ENCODE assay signal across 27 cellular contexts in genomic region chr14:95394297-95394891, GRCh38.
DNase-seq lines count a peak whose midpoint lies in the region; ATAC-seq, FAIRE-seq and TF ChIP-seq lines count a peak whose summit lies in the region.
"Had no signal": no experiment of that assay in that cellular context is flagged by ENCODE, and none has a peak within 500 bp of the region (broad histone marks: within the 10 kb centered on the region; RNA-seq: fewer than 3 reads in every experiment).

No MANE protein-coding gene starts in this region.

- H3K4me2 ChIP-seq in HepG2 (ENCODE audit: low read depth, low read length) (no peak overlapping the region), H1 (ENCODE audit: insufficient read depth in 1 of 2, low read depth in 2 of 2, low read length in 2 of 2) (no peak overlapping the region), neuronal stem cell (ENCODE audit: insufficient read depth, low read length, poor library complexity, severe bottlenecking) (no peak overlapping the region)

- H4K20me1 ChIP-seq in HepG2 (ENCODE audit: insufficient read depth, low read length): no peaks in the 10 kb centered on the region
- peaks cover 0 to 10% of the 10 kb centered on the region in 2 experiments for H4K20me1 ChIP-seq in H1 (replicated peaks in 1 of 2; ENCODE audit: control insufficient read depth in 1 of 2, insufficient read depth in 2 of 2, low read length in 2 of 2)
- H4K20me1 ChIP-seq: BLaER1 treated with 17β-estradiol and CSF1 and Interleukin-3, amounts not matched to agents 10 nM and 100 nM had no signal

- H3K27ac Mint-ChIP-seq in naive B cell: peak overlapping the region in 4 of 6 donors; percentile 49 to 97 (median 60)
- H3K27ac Mint-ChIP-seq in CD4-positive, alpha-beta T cell: no peak overlapping the region
- H3K27ac Mint-ChIP-seq: CD8-positive, alpha-beta memory T cell had no signal

- H3K9me3 ChIP-seq in HepG2 (ENCODE audit: low read length) (no peaks in the 10 kb centered on the region), right lobe of liver (no peaks in the 10 kb centered on the region), HEK293 (ENCODE audit: control insufficient read depth, insufficient read depth, low read depth, low read length) (no peaks in the 10 kb centered on the region), H1 (ENCODE audit: insufficient read depth in 2 of 2, low read depth in 1 of 2, low read length in 1 of 2) (no peaks in the 10 kb centered on the region), neuronal stem cell (replicated peaks in 1 of 2; ENCODE audit: control insufficient read depth in 2 of 2, insufficient read depth in 1 of 2, low read depth in 1 of 2, low read length in 2 of 2) (peaks cover 0 to 3% of the 10 kb centered on the region in 2 donors)
- H3K9me3 ChIP-seq in CD4-positive, alpha-beta T cell (ENCODE audit: control insufficient read depth, low read length): no peaks in the 10 kb centered on the region

- H2AFZ ChIP-seq in HepG2 (ENCODE audit: low read length) (no peak overlapping the region), H1 (ENCODE audit: low read length) (no peak overlapping the region), neuronal stem cell (ENCODE audit: low read length) (no peak overlapping the region)

- TF ChIP-seq POLR2A in HepG2 (IDR thresholded peaks at IDR 0.05; ENCODE audit: insufficient read depth in 1 of 2, low read depth in 2 of 2, low read length in 2 of 2) (no peak), right lobe of liver (IDR thresholded peaks at IDR 0.05) (no peak), H1 (IDR thresholded peaks at IDR 0.05; ENCODE audit: control extremely low read depth in 1 of 2, low read depth in 2 of 2, low read length in 2 of 2) (no peak)

- H2BK5ac ChIP-seq in H1 (ENCODE audit: low read depth, low read length): no peak overlapping the region
- H2BK5ac ChIP-seq in neuronal stem cell (ENCODE audit: low read length): no peak overlapping the region

- ATAC-seq in HepG2 (no peak), right lobe of liver (no peak), naive B cell (ENCODE audit: low read depth in 2 of 2) (no peak)
- ATAC-seq in CD4-positive, alpha-beta T cell (ENCODE audit: poor library complexity): no peak
- ATAC-seq in activated T-cell treated with anti-CD3 and anti-CD28 coated beads, Interleukin-2, amount 50 U/mL, for 4 hours: no peak

- 0% methylated on average over 2 of the region's 2 CpGs for WGBS in HepG2 (ENCODE audit: low lambda C conversion rate)
- 68% methylated on average over 2 of the region's 2 CpGs for WGBS in right lobe of liver (ENCODE audit: insufficient coverage, low coverage, low lambda C conversion rate, missing lambda C conversion rate)
- 91% methylated on average over 2 of the region's 2 CpGs; no CpG with 5 or more reads in 1 of the 2 experiments for WGBS in H1 (ENCODE audit: extremely low coverage in 1 of 2, insufficient coverage in 1 of 2, insufficient read length in 1 of 2, insufficient replicate concordance in 2 of 2, low coverage in 1 of 2, low lambda C conversion rate in 2 of 2, missing lambda C conversion rate in 1 of 2), 2 experiments
- no CpG with 5 or more reads among the region's 2 CpGs for WGBS in neuronal stem cell (ENCODE audit: extremely low coverage in 2 of 2, insufficient read length in 2 of 2, insufficient replicate concordance in 1 of 2), 2 donors

- no peak overlapping the region for H2BK15ac ChIP-seq in H1 (ENCODE audit: low read length)
- no peak overlapping the region for H2BK15ac ChIP-seq in neuronal stem cell (ENCODE audit: low read length)

- H3K4me1 ChIP-seq in HepG2 (ENCODE audit: insufficient read depth, low read length) (peaks cover 14% of the 10 kb centered on the region), right lobe of liver (peaks cover 0 to 11% (median 3%) of the 10 kb centered on the region in 4 donors), HEK293 (ENCODE audit: control insufficient read depth, insufficient read depth, low read length) (peaks cover 3% of the 10 kb centered on the region; the same call in 1 of the 2 replicates), H1 (replicated peaks in 1 of 4; ENCODE audit: control insufficient read depth in 3 of 4, insufficient read depth in 4 of 4, low read length in 3 of 4) (no peaks in the 10 kb centered on the region; a peak in 1 of 7 replicates), neuronal stem cell (ENCODE audit: control insufficient read depth in 2 of 2, insufficient read depth in 1 of 2, low read depth in 1 of 2, low read length in 2 of 2) (no peaks in the 10 kb centered on the region)

- H3K27me3 ChIP-seq in HepG2 (ENCODE audit: control insufficient read depth in 1 of 2, insufficient read depth in 2 of 2, low read length in 2 of 2) (0 out of 5 replicates have a peak, but pooled peaks cover 2% of the 10 kb centered on the region in 2 experiments), right lobe of liver (no peaks in the 10 kb centered on the region), H1 (replicated peaks in 1 of 4; ENCODE audit: control insufficient read depth in 3 of 4, extremely low read depth in 1 of 4, insufficient read depth in 3 of 4, low read length in 3 of 4) (no peaks in the 10 kb centered on the region), neuronal stem cell (ENCODE audit: control insufficient read depth in 3 of 3, insufficient read depth in 3 of 3, low read depth in 1 of 3, low read length in 3 of 3) (no peaks in the 10 kb centered on the region)
- no peaks in the 10 kb centered on the region for H3K27me3 ChIP-seq in CD4-positive, alpha-beta T cell (ENCODE audit: control insufficient read depth, insufficient read depth, low read length)
- H3K27me3 ChIP-seq: BLaER1 treated with 17β-estradiol and CSF1 and Interleukin-3, amounts not matched to agents 10 nM and 100 nM had no signal

- peaks cover 6 to 19% of the 10 kb centered on the region in 2 donors for H3K36me3 Mint-ChIP-seq in naive B cell
- H3K36me3 Mint-ChIP-seq in CD4-positive, alpha-beta T cell (ENCODE audit: low read depth): no peaks in the 10 kb centered on the region
- H3K36me3 Mint-ChIP-seq in activated T-cell treated with anti-CD3 and anti-CD28 coated beads, Interleukin-2, amount 50 U/mL, for 4 hours (ENCODE audit: insufficient read depth): no peaks in the 10 kb centered on the region

- H3K4me1 Mint-ChIP-seq in naive B cell: peaks cover 8 to 10% (median 9%) of the 10 kb centered on the region in 3 donors
- no peaks in the 10 kb centered on the region for H3K4me1 Mint-ChIP-seq in CD4-positive, alpha-beta T cell (ENCODE audit: low read depth)
- H3K4me1 Mint-ChIP-seq in activated T-cell treated with anti-CD3 and anti-CD28 coated beads, Interleukin-2, amount 50 U/mL, for 4 hours (ENCODE audit: low read depth): peaks cover 3% of the 10 kb centered on the region
- H3K4me1 Mint-ChIP-seq: CD4-positive, alpha-beta memory T cell; CD8-positive, alpha-beta memory T cell had no signal

- intact Hi-C loops in HepG2 (cut with micrococcal nuclease; ENCODE audit: unreplicated experiment) (no loop called here), right lobe of liver (cut with DNase I) (no loop called here)
- intact Hi-C loops in CD4-positive, alpha-beta T cell (cut with DNase I, micrococcal nuclease): no loop called here

- H3K14ac ChIP-seq in H1 (ENCODE audit: insufficient read length): no peak overlapping the region
- no peak overlapping the region for H3K14ac ChIP-seq in neuronal stem cell (ENCODE audit: low read length)

- no peak overlapping the region for H3K23ac ChIP-seq in H1 (ENCODE audit: insufficient read length)
- H3K23ac ChIP-seq in neuronal stem cell (ENCODE audit: low read depth, low read length, poor library complexity): no peak overlapping the region

- peak overlapping the region; percentile 91 for H3K56ac ChIP-seq in H1 (replicated peaks; ENCODE audit: insufficient read length, low read depth, low read length)

- FAIRE-seq in HepG2 (lab: Jason Lieb, UNC): no peak
- no peak for FAIRE-seq in H1 (lab: Jason Lieb, UNC)
- FAIRE-seq: A204.1, GM12878, GM12892, GM18507, GM19239 had no signal

- no peak for TF ChIP-seq CTCF in HepG2 (CRISPR knock-in tag; IDR thresholded peaks at IDR 0.05)
- TF ChIP-seq CTCF in right lobe of liver (IDR thresholded peaks at IDR 0.05): no peak
- TF ChIP-seq CTCF in HEK293 (tag by site-specific recombination; IDR thresholded peaks at IDR 0.05): no peak
- no peak for TF ChIP-seq CTCF in H1 (IDR thresholded peaks at IDR 0.05; ENCODE audit: control extremely low read depth in 1 of 3, insufficient read depth in 1 of 3, low read depth in 1 of 3, low read length in 3 of 3)
- TF ChIP-seq CTCF in CD4-positive, alpha-beta T cell (IDR thresholded peaks at IDR 0.05): no peak

- H4K91ac ChIP-seq in H1 (replicated peaks; ENCODE audit: insufficient read length, low read length) (no peak overlapping the region), neuronal stem cell (ENCODE audit: low read depth, low read length, poor library complexity) (no peak overlapping the region)

- H3K36me3 ChIP-seq in HepG2 (replicated peaks in 1 of 2; ENCODE audit: control insufficient read depth in 1 of 2, insufficient read depth in 2 of 2, low read length in 2 of 2): no peaks in the 10 kb centered on the region
- no peaks in the 10 kb centered on the region for H3K36me3 ChIP-seq in right lobe of liver
- H3K36me3 ChIP-seq in HEK293 (ENCODE audit: control insufficient read depth in 2 of 2, insufficient read depth in 1 of 2, low read length in 2 of 2): no peaks in the 10 kb centered on the region
- H3K36me3 ChIP-seq in H1 (ENCODE audit: control insufficient read depth in 2 of 4, insufficient read depth in 4 of 4, low read length in 3 of 4): no peaks in the 10 kb centered on the region
- peaks cover 0 to 2% of the 10 kb centered on the region in 2 donors for H3K36me3 ChIP-seq in neuronal stem cell (replicated peaks in 1 of 2; ENCODE audit: control insufficient read depth in 2 of 2, insufficient read depth in 2 of 2, low read length in 2 of 2)
- H3K36me3 ChIP-seq: BLaER1 treated with 17β-estradiol and CSF1 and Interleukin-3, amounts not matched to agents 10 nM and 100 nM had no signal

- H3K4me3 Mint-ChIP-seq in naive B cell: peak overlapping the region in 5 of 8 donors; percentile 5 to 50 (median 26)
- no peak overlapping the region for H3K4me3 Mint-ChIP-seq in CD4-positive, alpha-beta T cell
- H3K4me3 Mint-ChIP-seq in activated T-cell treated with anti-CD3 and anti-CD28 coated beads, Interleukin-2, amount 50 U/mL, for 4 hours: no peak overlapping the region
- H3K4me3 Mint-ChIP-seq: CD4-positive, alpha-beta memory T cell; CD8-positive, alpha-beta memory T cell had no signal

- BruUV-seq in HepG2 (replicated peaks; lab: Mats Ljungman, UMichigan): no TSS peak

- in situ Hi-C loops in HepG2 (cut with HindIII; ENCODE audit: extremely low pct_ligation_motif_present, low pct_unique_long_range_greater_than_20kb): no loop called here

- H3K9ac ChIP-seq in HepG2 (ENCODE audit: insufficient read depth, low read depth, low read length): no peak overlapping the region
- no peak overlapping the region for H3K9ac ChIP-seq in H1 (replicated peaks in 1 of 4; ENCODE audit: extremely low read depth in 1 of 4, low read depth in 3 of 4, low read length in 3 of 4)
- no peak overlapping the region for H3K9ac ChIP-seq in neuronal stem cell (ENCODE audit: low read depth, low read length, poor library complexity)
- H3K9ac ChIP-seq: BLaER1 treated with 17β-estradiol and CSF1 and Interleukin-3, amounts not matched to agents 10 nM and 100 nM had no signal

- CTCF ChIA-PET in HepG2 (lab: Yijun Ruan, JAX; ENCODE audit: low intra/inter-chr PET ratio, low total read pairs) (no interaction called here), HEK293 (lab: Yijun Ruan, JAX) (interaction anchor here (0.7 kb wide), 1 partner anchor 591 kb away, joined by 3 read pairs; no protein-coding TSS in a partner anchor), H1 (lab: Charles Lee; ENCODE audit: partially characterized antibody) (interaction anchor here (0.9 kb wide), 1 partner anchor 36 kb away, joined by 3 read pairs; no protein-coding TSS in a partner anchor)
- CTCF ChIA-PET in CD4-positive, alpha-beta T cell (lab: Charles Lee): no interaction called here

- H3K79me2 ChIP-seq in HepG2 (ENCODE audit: insufficient read depth, low read length) (no peaks in the 10 kb centered on the region), H1 (ENCODE audit: control insufficient read depth in 1 of 2, insufficient read depth in 2 of 2, low read length in 2 of 2) (no peaks in the 10 kb centered on the region)

- H2BK120ac ChIP-seq in H1 (replicated peaks; ENCODE audit: low read depth, low read length) (no peak overlapping the region), neuronal stem cell (ENCODE audit: low read depth, low read length) (no peak overlapping the region)

- H3K27me3 Mint-ChIP-seq in naive B cell: no peaks in the 10 kb centered on the region
- no peaks in the 10 kb centered on the region for H3K27me3 Mint-ChIP-seq in CD4-positive, alpha-beta T cell
- H3K27me3 Mint-ChIP-seq in activated T-cell treated with anti-CD3 and anti-CD28 coated beads, Interleukin-2, amount 50 U/mL, for 4 hours (ENCODE audit: low read depth): no peaks in the 10 kb centered on the region

- DNase-seq in HepG2 (ENCODE audit: low spot score): no peak
- DNase-seq in right lobe of liver: no peak
- no peak for DNase-seq in H1 (ENCODE audit: low read depth in 1 of 2, low spot score in 2 of 2)
- no peak for DNase-seq in naive B cell
- no peak for DNase-seq in CD4-positive, alpha-beta T cell
- no peak for DNase-seq in neuronal stem cell (ENCODE audit: low spot score)
- no peak for DNase-seq in activated T-cell treated with anti-CD3 and anti-CD28 coated beads, Interleukin-2, amount 50 U/mL, for 4 hours
- DNase-seq: 8988T; ACHN; CD4-positive, alpha-beta memory T cell; CD8-positive, alpha-beta memory T cell; COR-L47; DMS 273 treated with DMSO at 0.1 percent for 48 hours; DMS153; DMS53; DMS79; DND-41; EL; GDM1 had no signal

- H4K8ac ChIP-seq in H1 (ENCODE audit: extremely low read depth, insufficient read depth, low read length): no peak overlapping the region
- H4K8ac ChIP-seq in neuronal stem cell (ENCODE audit: low read depth, low read length): no peak overlapping the region

- H3K79me1 ChIP-seq in H1 (ENCODE audit: low read depth, low read length) (no peaks in the 10 kb centered on the region), neuronal stem cell (ENCODE audit: low read depth, low read length) (no peaks in the 10 kb centered on the region)

- H2AK5ac ChIP-seq in H1 (ENCODE audit: low read depth, low read length) (no peak overlapping the region), neuronal stem cell (ENCODE audit: low read depth, low read length) (no peak overlapping the region)

- H3K4ac ChIP-seq in H1 (replicated peaks; ENCODE audit: insufficient read length, low read depth, low read length) (no peak overlapping the region), neuronal stem cell (ENCODE audit: low read length) (no peak overlapping the region)

- TF ChIP-seq RAD21 in HepG2 (CRISPR knock-in tag; IDR thresholded peaks at IDR 0.05): no peak
- no peak for TF ChIP-seq RAD21 in H1 (IDR thresholded peaks at IDR 0.05 in 1 of 2, conservative IDR thresholded peaks at IDR 0.05 in 1 of 2; ENCODE audit: low read depth in 2 of 2, low read length in 2 of 2)

- no peak overlapping the region for H4K5ac ChIP-seq in H1 (ENCODE audit: insufficient read length, low read depth, low read length)

- H3K23me2 ChIP-seq in H1 (ENCODE audit: low read depth, low read length): peaks cover 11% of the 10 kb centered on the region

- H3K27ac ChIP-seq in HepG2 (ENCODE audit: extremely low read length, insufficient read depth, low read length): no peak overlapping the region
- H3K27ac ChIP-seq in right lobe of liver: no peak overlapping the region
- no peak overlapping the region for H3K27ac ChIP-seq in HEK293 (ENCODE audit: extremely low read depth, low read depth, low read length)
- no peak overlapping the region for H3K27ac ChIP-seq in H1 (ENCODE audit: low read depth, low read length)
- H3K27ac ChIP-seq in CD4-positive, alpha-beta T cell (ENCODE audit: low read depth, low read length): no peak overlapping the region
- H3K27ac ChIP-seq in neuronal stem cell (replicated peaks; ENCODE audit: low read length): no peak overlapping the region
- H3K27ac ChIP-seq: C4-2B had no signal

- H3K9me3 Mint-ChIP-seq in naive B cell: peaks cover 3 to 16% (median 12%) of the 10 kb centered on the region in 7 donors
- no peaks in the 10 kb centered on the region for H3K9me3 Mint-ChIP-seq in CD4-positive, alpha-beta T cell
- peaks cover 8% of the 10 kb centered on the region for H3K9me3 Mint-ChIP-seq in activated T-cell treated with anti-CD3 and anti-CD28 coated beads, Interleukin-2, amount 50 U/mL, for 4 hours

- H3K18ac ChIP-seq in H1 (ENCODE audit: extremely low read depth, low read length) (no peak overlapping the region), neuronal stem cell (ENCODE audit: low read length) (no peak overlapping the region)

- POLR2A ChIA-PET in HepG2 (lab: Yijun Ruan, JAX) (no interaction called here), HEK293 (lab: Yijun Ruan, JAX) (no interaction called here), H1 (lab: Charles Lee; ENCODE audit: partially characterized antibody) (no interaction called here)
- POLR2A ChIA-PET in CD4-positive, alpha-beta T cell (lab: Charles Lee): no interaction called here

- TF ChIP-seq EP300 in HepG2 (IDR thresholded peaks at IDR 0.05; ENCODE audit: low read depth in 2 of 2, low read length in 2 of 2) (no peak), HepG2 (CRISPR knock-in tag; IDR thresholded peaks at IDR 0.05; ENCODE audit: borderline replicate concordance) (no peak), H1 (IDR thresholded peaks at IDR 0.05; ENCODE audit: borderline replicate concordance in 1 of 2, low read depth in 2 of 2, low read length in 2 of 2) (no peak)

- H3K4me3 ChIP-seq in HepG2 (replicated peaks in 1 of 3; ENCODE audit: insufficient read depth in 1 of 3, low read depth in 2 of 3, low read length in 3 of 3) (no peak overlapping the region), right lobe of liver (no peak overlapping the region), HEK293 (ENCODE audit: low read depth, low read length) (no peak overlapping the region), H1 (ENCODE audit: extremely low read depth in 1 of 4, insufficient read depth in 2 of 4, low read depth in 3 of 4, low read length in 4 of 4) (no peak overlapping the region), neuronal stem cell (ENCODE audit: low read length in 2 of 2) (no peak overlapping the region)
- H3K4me3 ChIP-seq: BLaER1 treated with 17β-estradiol and CSF1 and Interleukin-3, amounts not matched to agents 10 nM and 100 nM; GM12878 had no signal

- no peak overlapping the region for H2BK12ac ChIP-seq in H1 (ENCODE audit: low read depth, low read length)
- H2BK12ac ChIP-seq in neuronal stem cell (ENCODE audit: low read length): no peak overlapping the region

- H2BK20ac ChIP-seq in H1 (ENCODE audit: low read length): no peak overlapping the region

Comparison
In these comparisons a context has a peak if more than half of its experiments do, and no peak if none do; other contexts are left out.
1. H3K4me3 Mint-ChIP-seq: peak in naive B cell (5 of 8); none in CD4-positive, alpha-beta T cell (single experiment) and activated T-cell treated with anti-CD3 and anti-CD28 coated beads, Interleukin-2, amount 50 U/mL, for 4 hours (single experiment).
2. CTCF ChIA-PET loops: an anchor here in HEK293 (0.7 kb wide) and H1 (0.9 kb wide); none called in HepG2 and CD4-positive, alpha-beta T cell.